21 cellular contexts compared by ENCODE assay signal in genomic region chr19:51916167-51916566, GRCh38.
"Had no signal": no experiment of that assay in that cellular context is flagged by ENCODE, and none has a peak within 500 bp of the region (broad histone marks: within the 10 kb centered on the region; RNA-seq: fewer than 3 reads in every experiment).

No MANE protein-coding gene starts in this region.

- H3K27ac ChIP-seq: brain microvascular endothelial cell, cardiac muscle cell, VCaP had no signal

- ATAC-seq: activated T-cell treated with anti-CD3 and anti-CD28 coated beads, Interleukin-2, amount 50 U/mL, for 4 hours; PC-3; T-helper 17 cell had no signal

- H3K4me3 ChIP-seq: cardiac muscle cell had no signal

- DNase-seq: activated CD4-positive, alpha-beta memory T cell treated with anti-CD3 and anti-CD28 coated beads for 36 hours; activated CD4-positive, alpha-beta T cell treated with anti-CD3 and anti-CD28 coated beads, Interleukin-2, amount 10 ng/mL, durations not matched to agents 7 days and 5 days; activated CD4-positive, CD25-positive, alpha-beta regulatory T cell; activated CD8-positive, alpha-beta memory T cell treated with anti-CD3 and anti-CD28 coated beads for 24 hours; activated effector memory CD4-positive, alpha-beta T cell treated with anti-CD3 and anti-CD28 coated beads, Interleukin-2, amount 50 U/mL, for 16 hours; activated naive CD4-positive, alpha-beta T cell treated with anti-CD3 and anti-CD28 coated beads for 36 hours; activated T-cell treated with anti-CD3 and anti-CD28 coated beads, Interleukin-2, amount 50 U/mL, for 4 hours; brain microvascular endothelial cell; MM.1S; NCI-H1105 treated with DMSO at 0.1 percent for 48 hours; NCI-H1436 treated with DMSO at 0.1 percent for 48 hours; NCI-H187; NCI-H2081; NCI-H510A treated with DMSO at 0.1 percent for 48 hours; NCI-H69; PC-3; SIG-M5; T-helper 17 cell; T-helper 9 cell had no signal

- H3K36me3 ChIP-seq: brain microvascular endothelial cell, cardiac muscle cell had no signal

- H3K27me3 ChIP-seq: brain microvascular endothelial cell, cardiac muscle cell had no signal
